ENCODE assay signal across 8 cellular contexts in genomic region chr1:234531181-234532132, GRCh38. TPM values are rescaled to one million over a fixed set of nuclear protein-coding genes. Genes with fewer than 3 reads are reported as not detected.
DNase-seq lines count a peak whose midpoint lies in the region; ATAC-seq and TF ChIP-seq lines count a peak whose summit lies in the region.

No MANE protein-coding gene starts in this region.

- peaks cover 44 to 92% (median 63%) of the 10 kb centered on the region in 3 donors for H3K4me1 ChIP-seq in gastroesophageal sphincter
- peaks cover 41% of the 10 kb centered on the region for H3K4me1 ChIP-seq in ovary (ENCODE audit: insufficient read depth)

- H3K27me3 ChIP-seq in gastroesophageal sphincter: no peaks in the 10 kb centered on the region
- H3K27me3 ChIP-seq in ovary: no peaks in the 10 kb centered on the region

- peak overlapping the region in 1 of 2 donors; percentile 41 for H3K4me3 ChIP-seq in gastroesophageal sphincter
- H3K4me3 ChIP-seq in ovary: no peak overlapping the region

- H3K36me3 ChIP-seq in gastroesophageal sphincter (no peaks in the 10 kb centered on the region), ovary (no peaks in the 10 kb centered on the region)

- H3K9me3 ChIP-seq in gastroesophageal sphincter (no peaks in the 10 kb centered on the region), ovary (no peaks in the 10 kb centered on the region)

- 17 to 26% methylated on average over 7 to 8 of the region's 31 CpGs for WGBS in gastroesophageal sphincter (ENCODE audit: low coverage in 1 of 2), 2 donors
- 19 to 26% (median 20%) methylated on average over 31 of the region's 31 CpGs for WGBS in ovary, 3 donors

- TF ChIP-seq CTCF in VCaP (conservative IDR thresholded peaks at IDR 0.05) (no peak), gastroesophageal sphincter (IDR thresholded peaks at IDR 0.05) (no peak), ovary (IDR thresholded peaks at IDR 0.05) (no peak)

- TF ChIP-seq POLR2A in gastroesophageal sphincter (IDR thresholded peaks at IDR 0.05) (peak; percentile 51 to 66), ovary (IDR thresholded peaks at IDR 0.05) (peak; percentile 33)

- H3K27ac ChIP-seq in VCaP (peak overlapping the region; percentile 98), gastroesophageal sphincter (peak overlapping the region; percentile 95 to 99 (median 96)), ovary (peak overlapping the region; percentile 82 to 98)

- TF ChIP-seq EP300 in gastroesophageal sphincter (IDR thresholded peaks at IDR 0.05) (peak; percentile 71), ovary (IDR thresholded peaks at IDR 0.05) (peak; percentile 77)

- peak; percentile 59 for ATAC-seq in gastroesophageal sphincter
- ATAC-seq in HG02623 (IDR thresholded peaks at IDR 0.05; ENCODE audit: unreplicated experiment): no peak
- no peak for ATAC-seq in GM21447 (IDR thresholded peaks at IDR 0.05; ENCODE audit: unreplicated experiment)

- intact Hi-C loops in ovary (cut with DNase I): loop anchor here (2.0 to 10.0 kb wide), 7 partner anchors 33 to 463 kb away; no protein-coding TSS in a partner anchor

- DNase-seq in AG20443 (ENCODE audit: low spot score) (peak; percentile 83), ovary (peak; percentile 73 to 83 (median 76)), 8988T (no peak), NCI-H526 treated with DMSO at 0.1 percent for 48 hours (lab: John Stamatoyannopoulos, UW) (no peak)

RNA-seq across cellular contexts. Expression of gene TARBP1, which starts 52.5 kb away (rescaled TPM):
- total RNA-seq in gastroesophageal sphincter (1 to 10 TPM; 6.7 to 9.6 (median 8.7) TPM), ovary (10 to 100 TPM in 4 of 7 donors, 1 to 10 TPM in 3; 5.5 to 26.3 (median 10.8) TPM)
- polyA plus RNA-seq in ovary: 10 to 100 TPM in 1 of 2 donors, 1 to 10 TPM in 1; 4.8 to 15.4 TPM

Comparison
In these comparisons a context has a peak if more than half of its experiments do, and no peak if none do; other contexts are left out.
1. DNase-seq: peak in AG20443 (single experiment) and ovary (5 of 5); none in 8988T (single experiment) and NCI-H526 treated with DMSO at 0.1 percent for 48 hours (single experiment).
2. Peak in every context shown above with its lines, with median percentiles within 50 percentile points of each other: H3K27ac ChIP-seq.